Comparison of ENCODE assay signal across 15 cellular contexts in the genomic region with DNA sequence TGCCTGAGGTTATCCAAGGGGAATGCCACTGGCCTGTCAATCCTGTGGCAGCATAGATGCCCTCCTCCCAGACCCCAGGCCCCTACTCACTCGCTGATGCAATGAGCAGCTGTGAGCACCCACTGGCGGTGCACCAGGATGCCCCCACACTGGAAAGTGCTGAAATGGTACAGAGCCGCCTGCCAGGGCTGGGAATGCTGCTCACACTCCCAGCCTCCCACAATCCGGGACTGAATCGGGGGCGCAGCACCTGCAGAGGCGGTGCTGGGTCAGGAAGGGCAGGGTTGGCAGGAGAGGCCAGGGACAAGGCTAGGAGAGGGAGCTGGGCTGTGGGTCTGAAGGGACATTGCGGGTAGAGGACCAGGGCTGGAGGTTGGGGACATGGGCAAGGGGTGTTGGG. TPM values are rescaled to one million over a fixed set of nuclear protein-coding genes. Genes with fewer than 3 reads are reported as not detected.
DNase-seq lines count a peak whose midpoint lies in the region; ATAC-seq and TF ChIP-seq lines count a peak whose summit lies in the region.
"Had no signal": no experiment of that assay in that cellular context is flagged by ENCODE, and none has a peak within 500 bp of the region (broad histone marks: within the 10 kb centered on the region; RNA-seq: fewer than 3 reads in every experiment).

No MANE protein-coding gene starts in this region.

- no peak overlapping the region for H3K18ac ChIP-seq in neuronal stem cell (ENCODE audit: low read length)

- H3K79me1 ChIP-seq in neuronal stem cell (ENCODE audit: low read depth, low read length) = no peaks in the 10 kb centered on the region

- H3K9me3 ChIP-seq in DOHH2 (ENCODE audit: control insufficient read depth, insufficient read depth, low read length) (no peaks in the 10 kb centered on the region), colonic mucosa (no peaks in the 10 kb centered on the region), neuronal stem cell (replicated peaks in 1 of 2; ENCODE audit: control insufficient read depth in 2 of 2, insufficient read depth in 1 of 2, low read depth in 1 of 2, low read length in 2 of 2) (peaks cover 0 to 3% of the 10 kb centered on the region in 2 donors), gastroesophageal sphincter (no peaks in the 10 kb centered on the region)
- H3K9me3 ChIP-seq: HAP-1 had no signal

- peak overlapping the region; percentile 8 for H2AK5ac ChIP-seq in neuronal stem cell (ENCODE audit: low read depth, low read length)

- H3K79me2 ChIP-seq in DOHH2 (ENCODE audit: control insufficient read depth, low read length) = no peaks in the 10 kb centered on the region

- TF ChIP-seq POLR2A in gastroesophageal sphincter (IDR thresholded peaks at IDR 0.05) = no peak

- H3K36me3 Mint-ChIP-seq in nephron progenitor cell (ENCODE audit: low read depth) = no peaks in the 10 kb centered on the region
- H3K36me3 Mint-ChIP-seq: CD4-positive, CD25-positive, alpha-beta regulatory T cell had no signal

- intact Hi-C loops in colonic mucosa (cut with DNase I) = no loop called here

- no peak overlapping the region for H2AFZ ChIP-seq in neuronal stem cell (ENCODE audit: low read length)

- H3K4me3 ChIP-seq in DOHH2 (ENCODE audit: low read length) (no peak overlapping the region; the same call in 1 of the 2 replicates), colonic mucosa (no peak overlapping the region), neuronal stem cell (ENCODE audit: low read length in 2 of 2) (no peak overlapping the region), gastroesophageal sphincter (no peak overlapping the region)
- H3K4me3 ChIP-seq: HAP-1 had no signal

- H4K8ac ChIP-seq in neuronal stem cell (ENCODE audit: low read depth, low read length) = no peak overlapping the region

- H3K4me2 ChIP-seq in DOHH2 (ENCODE audit: low read length) (peak overlapping the region; percentile 93), neuronal stem cell (ENCODE audit: insufficient read depth, low read length, poor library complexity, severe bottlenecking) (no peak overlapping the region)

- H3F3A ChIP-seq in DOHH2 (ENCODE audit: control insufficient read depth, insufficient read depth) = peaks cover 4% of the 10 kb centered on the region; the same call in 1 of the 2 replicates

- H3K27me3 Mint-ChIP-seq in nephron progenitor cell (ENCODE audit: low read depth, poor library complexity) = peaks cover 89% of the 10 kb centered on the region

- ATAC-seq in HG02970 (IDR thresholded peaks at IDR 0.05; ENCODE audit: low FRiP score, unreplicated experiment) (no peak), gastroesophageal sphincter (no peak)

- H3K14ac ChIP-seq in neuronal stem cell (ENCODE audit: low read length) = no peak overlapping the region

- H3K4me1 ChIP-seq in DOHH2 (ENCODE audit: control insufficient read depth, low read length) (peaks cover 53% of the 10 kb centered on the region), colonic mucosa (no peaks in the 10 kb centered on the region), neuronal stem cell (ENCODE audit: control insufficient read depth in 2 of 2, insufficient read depth in 1 of 2, low read depth in 1 of 2, low read length in 2 of 2) (peaks cover 0 to 3% of the 10 kb centered on the region in 2 donors), gastroesophageal sphincter (peaks cover 0 to 19% (median 0%) of the 10 kb centered on the region in 3 donors)
- H3K4me1 ChIP-seq: HAP-1 had no signal

- H4K91ac ChIP-seq in neuronal stem cell (ENCODE audit: low read depth, low read length, poor library complexity) = no peak overlapping the region

- no peak overlapping the region for H2BK5ac ChIP-seq in neuronal stem cell (ENCODE audit: low read length)

- no peak overlapping the region for H2BK15ac ChIP-seq in neuronal stem cell (ENCODE audit: low read length)

- WGBS in neuronal stem cell (ENCODE audit: extremely low coverage in 2 of 2, insufficient read length in 2 of 2, insufficient replicate concordance in 1 of 2), 2 donors = no CpG with 5 or more reads among the region's 8 CpGs
- no CpG with 5 or more reads among the region's 8 CpGs for WGBS in gastroesophageal sphincter (ENCODE audit: low coverage in 1 of 2), 2 donors

- TF ChIP-seq EP300 in gastroesophageal sphincter (IDR thresholded peaks at IDR 0.05) = no peak

- H3K9me3 Mint-ChIP-seq in nephron progenitor cell = peaks cover 11% of the 10 kb centered on the region

- H3K9ac ChIP-seq in colonic mucosa (ENCODE audit: low read depth in 2 of 2, low read length in 2 of 2) (peak overlapping the region in 1 of 2 donors; percentile 71), neuronal stem cell (ENCODE audit: low read depth, low read length, poor library complexity) (peak overlapping the region; percentile 54)

- H4K20me1 ChIP-seq in DOHH2 (ENCODE audit: control insufficient read depth, insufficient read depth, low read depth, low read length) = no peaks in the 10 kb centered on the region

- no peak overlapping the region for H2BK120ac ChIP-seq in neuronal stem cell (ENCODE audit: low read depth, low read length)

- no peak for TF ChIP-seq CTCF in DOHH2 (IDR thresholded peaks at IDR 0.05; ENCODE audit: low read depth, low read length, poor library complexity, severe bottlenecking)
- no peak for TF ChIP-seq CTCF in colonic mucosa (IDR thresholded peaks at IDR 0.05)
- TF ChIP-seq CTCF in nephron progenitor cell (IDR thresholded peaks at IDR 0.05) = no peak
- no peak for TF ChIP-seq CTCF in gastroesophageal sphincter (IDR thresholded peaks at IDR 0.05)

- peaks cover 18% of the 10 kb centered on the region for H3K27me3 ChIP-seq in DOHH2 (ENCODE audit: control insufficient read depth, low read length)
- no peaks in the 10 kb centered on the region for H3K27me3 ChIP-seq in colonic mucosa
- H3K27me3 ChIP-seq in neuronal stem cell (ENCODE audit: control insufficient read depth in 3 of 3, insufficient read depth in 3 of 3, low read depth in 1 of 3, low read length in 3 of 3) = peaks cover 10 to 79% (median 53%) of the 10 kb centered on the region in 3 experiments
- H3K27me3 ChIP-seq in gastroesophageal sphincter = peaks cover 95% of the 10 kb centered on the region

- DNase-seq in colonic mucosa = no peak
- DNase-seq in neuronal stem cell (ENCODE audit: low spot score) = no peak
- DNase-seq in nephron progenitor cell = no peak
- no peak for DNase-seq in RPMI8226
- DNase-seq: ACHN; Calu3; CD4-positive, CD25-positive, alpha-beta regulatory T cell; DMS53; NCI-H1105; NCI-H510A treated with DMSO at 0.1 percent for 48 hours had no signal

- no peaks in the 10 kb centered on the region for H3K9me2 ChIP-seq in DOHH2 (replicated peaks; ENCODE audit: control insufficient read depth, low read length)

- no peak overlapping the region for H2BK12ac ChIP-seq in neuronal stem cell (ENCODE audit: low read length)

- H3K23ac ChIP-seq in neuronal stem cell (ENCODE audit: low read depth, low read length, poor library complexity) = no peak overlapping the region

- no peaks in the 10 kb centered on the region for H3K36me3 ChIP-seq in DOHH2 (ENCODE audit: control insufficient read depth, low read length)
- H3K36me3 ChIP-seq in colonic mucosa = no peaks in the 10 kb centered on the region
- no peaks in the 10 kb centered on the region for H3K36me3 ChIP-seq in neuronal stem cell (replicated peaks in 1 of 2; ENCODE audit: control insufficient read depth in 2 of 2, insufficient read depth in 2 of 2, low read length in 2 of 2)
- H3K36me3 ChIP-seq in gastroesophageal sphincter = no peaks in the 10 kb centered on the region
- H3K36me3 ChIP-seq: HAP-1 had no signal

- no peak overlapping the region for H3K4me3 Mint-ChIP-seq in nephron progenitor cell

- no peak overlapping the region for H3K4ac ChIP-seq in neuronal stem cell (ENCODE audit: low read length)

- H3K4me1 Mint-ChIP-seq in nephron progenitor cell = peaks cover 31% of the 10 kb centered on the region

- H3K27ac ChIP-seq in DOHH2 (ENCODE audit: low read depth, low read length) (no peak overlapping the region), colonic mucosa (peak overlapping the region; percentile 52), neuronal stem cell (replicated peaks; ENCODE audit: low read length) (no peak overlapping the region), gastroesophageal sphincter (no peak overlapping the region)
- H3K27ac ChIP-seq: SK-N-MC had no signal

- no peak overlapping the region for H3K27ac Mint-ChIP-seq in nephron progenitor cell
- H3K27ac Mint-ChIP-seq: CD4-positive, CD25-positive, alpha-beta regulatory T cell had no signal

RNA-seq across cellular contexts. Expression of gene KLK1, which starts 2.0 kb away (rescaled TPM):
- total RNA-seq in colonic mucosa (100 to 1,000 TPM; 104 to 130 TPM), gastroesophageal sphincter (not detected)
- polyA plus RNA-seq in neuronal stem cell (2013, experiment 1 of 2) = not detected
- not detected for polyA plus RNA-seq in neuronal stem cell (2013, experiment 2 of 2)
- total RNA-seq: Calu3 had no signal

RNA-seq across cellular contexts. Expression of gene KLK15, which starts 11.8 kb away (rescaled TPM):
- 1 to 10 TPM; 2.9 to 3.6 TPM for total RNA-seq in colonic mucosa
- not detected for polyA plus RNA-seq in neuronal stem cell (2013, experiment 1 of 2)
- not detected for polyA plus RNA-seq in neuronal stem cell (2013, experiment 2 of 2)
- not detected for total RNA-seq in gastroesophageal sphincter
- total RNA-seq: Calu3; CD4-positive, CD25-positive, alpha-beta regulatory T cell had no signal
- polyA plus RNA-seq: CD4-positive, CD25-positive, alpha-beta regulatory T cell had no signal

RNA-seq across cellular contexts. Expression of gene ACP4, which starts 31.4 kb away (rescaled TPM):
- total RNA-seq in colonic mucosa = not detected
- polyA plus RNA-seq in neuronal stem cell (2013, experiment 1 of 2) = not detected
- not detected for polyA plus RNA-seq in neuronal stem cell (2013, experiment 2 of 2)
- total RNA-seq in gastroesophageal sphincter = not detected
- total RNA-seq: Calu3; CD4-positive, CD25-positive, alpha-beta regulatory T cell had no signal
- polyA plus RNA-seq: CD4-positive, CD25-positive, alpha-beta regulatory T cell had no signal

RNA-seq across cellular contexts. Expression of gene KLK3, which starts 33.1 kb away (rescaled TPM):
- total RNA-seq in colonic mucosa = 1 to 10 TPM; 2.4 to 2.5 TPM
- not detected for polyA plus RNA-seq in neuronal stem cell (2013, experiment 1 of 2)
- not detected for polyA plus RNA-seq in neuronal stem cell (2013, experiment 2 of 2)
- total RNA-seq in gastroesophageal sphincter = not detected
- total RNA-seq: Calu3; CD4-positive, CD25-positive, alpha-beta regulatory T cell had no signal
- polyA plus RNA-seq: CD4-positive, CD25-positive, alpha-beta regulatory T cell had no signal

RNA-seq across cellular contexts. Expression of gene GPR32, which starts 51.4 kb away (rescaled TPM):
- not detected for total RNA-seq in colonic mucosa
- polyA plus RNA-seq in neuronal stem cell (2013, experiment 1 of 2) = not detected
- polyA plus RNA-seq in neuronal stem cell (2013, experiment 2 of 2) = not detected
- total RNA-seq in gastroesophageal sphincter = not detected
- total RNA-seq: Calu3; CD4-positive, CD25-positive, alpha-beta regulatory T cell had no signal
- polyA plus RNA-seq: CD4-positive, CD25-positive, alpha-beta regulatory T cell had no signal

Comparison
In these comparisons a context has a peak if more than half of its experiments do, and no peak if none do; other contexts are left out.
1. RNA of gene KLK1, which starts 2.0 kb away (total RNA-seq): 104 to 130 TPM in colonic mucosa; not detected in gastroesophageal sphincter; every median in the first group is over 100 times any median in the second.